In genomic region chr10:97549587-97550322, GRCh38 we compare ENCODE assay signal across 10 cellular contexts. TPM values are rescaled to one million over a fixed set of nuclear protein-coding genes. Genes with fewer than 3 reads are reported as not detected.
DNase-seq lines count a peak whose midpoint lies in the region; ATAC-seq lines count a peak whose summit lies in the region.
"Had no signal": no experiment of that assay in that cellular context is flagged by ENCODE, and none has a peak within 500 bp of the region (broad histone marks: within the 10 kb centered on the region; RNA-seq: fewer than 3 reads in every experiment).

No MANE protein-coding gene starts in this region.

- no peak overlapping the region for H3K4me3 ChIP-seq in right cardiac atrium (ENCODE audit: low read length)
- H3K4me3 ChIP-seq: SK-N-MC had no signal

- H3K27me3 Mint-ChIP-seq in activated T-helper 17 cell treated with anti-CD3 and anti-CD28 coated beads, Interleukin-2, amount 50 U/mL, for 72 hours: no peaks in the 10 kb centered on the region
- H3K27me3 Mint-ChIP-seq: activated naive CD4-positive, alpha-beta T cell treated with anti-CD3 and anti-CD28 coated beads, Interleukin-2, amount 10 ng/mL, durations not matched to agents 7 days and 5 days had no signal

- no peaks in the 10 kb centered on the region for H3K9me3 Mint-ChIP-seq in activated T-helper 17 cell treated with anti-CD3 and anti-CD28 coated beads, Interleukin-2, amount 50 U/mL, for 72 hours
- H3K9me3 Mint-ChIP-seq: activated naive CD4-positive, alpha-beta T cell treated with anti-CD3 and anti-CD28 coated beads, Interleukin-2, amount 10 ng/mL, durations not matched to agents 7 days and 5 days had no signal

- no peaks in the 10 kb centered on the region for H3K27me3 ChIP-seq in right cardiac atrium (ENCODE audit: control insufficient read depth, insufficient read depth)

- peak overlapping the region; percentile 61 for H3K27ac ChIP-seq in right cardiac atrium (ENCODE audit: low read length)
- H3K27ac ChIP-seq: SK-N-MC had no signal

- H3K4me1 ChIP-seq in right cardiac atrium (ENCODE audit: control insufficient read depth, insufficient read depth, low read length): peaks cover 18% of the 10 kb centered on the region

- H3K9me3 ChIP-seq in right cardiac atrium (ENCODE audit: control insufficient read depth, low read length): no peaks in the 10 kb centered on the region

- no peaks in the 10 kb centered on the region for H3K4me1 Mint-ChIP-seq in activated T-helper 17 cell treated with anti-CD3 and anti-CD28 coated beads, Interleukin-2, amount 50 U/mL, for 72 hours
- H3K4me1 Mint-ChIP-seq: activated naive CD4-positive, alpha-beta T cell treated with anti-CD3 and anti-CD28 coated beads, Interleukin-2, amount 10 ng/mL, durations not matched to agents 7 days and 5 days had no signal

- no peaks in the 10 kb centered on the region for H3K36me3 Mint-ChIP-seq in activated T-helper 17 cell treated with anti-CD3 and anti-CD28 coated beads, Interleukin-2, amount 50 U/mL, for 72 hours (ENCODE audit: low read depth)
- H3K36me3 Mint-ChIP-seq: activated naive CD4-positive, alpha-beta T cell treated with anti-CD3 and anti-CD28 coated beads, Interleukin-2, amount 10 ng/mL, durations not matched to agents 7 days and 5 days had no signal

- 39% methylated on average over 13 of the region's 13 CpGs for whole genome bisulfite sequencing in right cardiac atrium

- DNase-seq in EH (ENCODE audit: low read depth): peak; percentile 34
- peak; percentile 55 to 78 (median 72) for DNase-seq in right cardiac atrium
- peak; percentile 47 for DNase-seq in retina
- DNase-seq in activated effector memory CD4-positive, alpha-beta T cell treated with anti-CD3 and anti-CD28 coated beads, Interleukin-2, amount 50 U/mL, for 16 hours: no peak
- DNase-seq: activated naive CD4-positive, alpha-beta T cell treated with anti-CD3 and anti-CD28 coated beads, Interleukin-2, amount 10 ng/mL, durations not matched to agents 7 days and 5 days had no signal

- H3K4me3 Mint-ChIP-seq in activated T-helper 17 cell treated with anti-CD3 and anti-CD28 coated beads, Interleukin-2, amount 50 U/mL, for 72 hours: no peak overlapping the region
- H3K4me3 Mint-ChIP-seq: activated naive CD4-positive, alpha-beta T cell treated with anti-CD3 and anti-CD28 coated beads, Interleukin-2, amount 10 ng/mL, durations not matched to agents 7 days and 5 days had no signal

- intact Hi-C loops in right cardiac atrium (cut with DNase I): loop anchor here (5.0 to 10.0 kb wide), 3 partner anchors 47 to 87 kb away; no protein-coding TSS in a partner anchor

- peak overlapping the region; percentile 36 for H3K27ac Mint-ChIP-seq in activated T-helper 17 cell treated with anti-CD3 and anti-CD28 coated beads, Interleukin-2, amount 50 U/mL, for 72 hours
- H3K27ac Mint-ChIP-seq: activated naive CD4-positive, alpha-beta T cell treated with anti-CD3 and anti-CD28 coated beads, Interleukin-2, amount 10 ng/mL, durations not matched to agents 7 days and 5 days had no signal

- ATAC-seq in activated T-helper 17 cell treated with anti-CD3 and anti-CD28 coated beads, Interleukin-2, amount 50 U/mL, for 72 hours (replicated peaks): no peak
- ATAC-seq in right cardiac atrium (peak; percentile 55 to 61), GM18907 (IDR thresholded peaks at IDR 0.05; ENCODE audit: unreplicated experiment) (no peak), HG02610 (IDR thresholded peaks at IDR 0.05; ENCODE audit: unreplicated experiment) (no peak), GM18519 (IDR thresholded peaks at IDR 0.05; ENCODE audit: low FRiP score, unreplicated experiment) (no peak)

RNA-seq across cellular contexts. Expression of gene ANKRD2, which starts 22.8 kb away (rescaled TPM):
- not detected for total RNA-seq in activated T-helper 17 cell treated with anti-CD3 and anti-CD28 coated beads, Interleukin-2, amount 50 U/mL, for 72 hours
- 10 to 100 TPM in 3 of 4 donors, 1 to 10 TPM in 1; 9.9 to 19.3 (median 17.8) TPM for total RNA-seq in right cardiac atrium
- polyA plus RNA-seq in right cardiac atrium: 67.6 TPM

RNA-seq across cellular contexts. Expression of gene HOGA1, which starts 34.4 kb away (rescaled TPM):
- not detected for total RNA-seq in activated T-helper 17 cell treated with anti-CD3 and anti-CD28 coated beads, Interleukin-2, amount 50 U/mL, for 72 hours
- total RNA-seq in right cardiac atrium: 10 to 100 TPM in 3 of 4 donors, 1 to 10 TPM in 1; 4.4 to 13.4 (median 11.7) TPM
- 15.0 TPM for polyA plus RNA-seq in right cardiac atrium

RNA-seq across cellular contexts. Expression of gene C10orf62, which starts 39.8 kb away (rescaled TPM):
- total RNA-seq in activated T-helper 17 cell treated with anti-CD3 and anti-CD28 coated beads, Interleukin-2, amount 50 U/mL, for 72 hours: not detected
- total RNA-seq in right cardiac atrium: under 1 TPM in 3 of 4 donors, not detected in 1; 0.25 to 0.76 (median 0.31) TPM
- polyA plus RNA-seq in right cardiac atrium: 0.20 TPM

RNA-seq across cellular contexts. Expression of gene UBTD1, which starts 51.0 kb away (rescaled TPM):
- 1 to 10 TPM; 1.7 to 2.1 TPM for total RNA-seq in activated T-helper 17 cell treated with anti-CD3 and anti-CD28 coated beads, Interleukin-2, amount 50 U/mL, for 72 hours
- 10 to 100 TPM; 24.8 to 27.6 (median 25.8) TPM for total RNA-seq in right cardiac atrium
- 42.1 TPM for polyA plus RNA-seq in right cardiac atrium

RNA-seq across cellular contexts. Expression of gene MMS19, which starts 51.5 kb away (rescaled TPM):
- 10 to 100 TPM; 89.3 to 90.5 TPM for total RNA-seq in activated T-helper 17 cell treated with anti-CD3 and anti-CD28 coated beads, Interleukin-2, amount 50 U/mL, for 72 hours
- 10 to 100 TPM; 32.8 to 40.0 (median 36.8) TPM for total RNA-seq in right cardiac atrium
- 33.7 TPM for polyA plus RNA-seq in right cardiac atrium

Comparison
In these comparisons a context has a peak if more than half of its experiments do, and no peak if none do; other contexts are left out.
1. ATAC-seq: peak in right cardiac atrium (2 of 2); none in activated T-helper 17 cell treated with anti-CD3 and anti-CD28 coated beads, Interleukin-2, amount 50 U/mL, for 72 hours (single experiment), GM18907 (single experiment), HG02610 (single experiment) and GM18519 (single experiment).
2. RNA of gene ANKRD2, which starts 22.8 kb away (total RNA-seq): 9.9 to 19.3 TPM in right cardiac atrium; not detected in activated T-helper 17 cell treated with anti-CD3 and anti-CD28 coated beads, Interleukin-2, amount 50 U/mL, for 72 hours; every median in the first group is over 4 times any median in the second.
3. RNA of gene HOGA1, which starts 34.4 kb away (total RNA-seq): 4.4 to 13.4 TPM in right cardiac atrium; not detected in activated T-helper 17 cell treated with anti-CD3 and anti-CD28 coated beads, Interleukin-2, amount 50 U/mL, for 72 hours; every median in the first group is over 4 times any median in the second.